In genomic region chr5:68214472-68215207, GRCh38 we compare ENCODE assay signal across 8 cellular contexts. TPM values are rescaled to one million over a fixed set of nuclear protein-coding genes. Genes with fewer than 3 reads are reported as not detected.
A peak's percentile ranks its signal among the peaks of the same experiment; 100 is the strongest.
DNase-seq lines count a peak whose midpoint lies in the region; ATAC-seq and TF ChIP-seq lines count a peak whose summit lies in the region.

No MANE protein-coding gene starts in this region.

- H3K9ac ChIP-seq in KMS-11 = peak overlapping the region; percentile 77

- ATAC-seq in GM18505 (IDR thresholded peaks at IDR 0.05; ENCODE audit: unreplicated experiment) = peak; percentile 16
- ATAC-seq in left lung = no peak

- H4K20me1 ChIP-seq in KMS-11 (ENCODE audit: insufficient read depth) = peaks cover 9% of the 10 kb centered on the region

- H3K4me1 ChIP-seq in KMS-11 (ENCODE audit: low read depth, poor library complexity, severe bottlenecking) (peaks cover 29% of the 10 kb centered on the region), left lung (peaks cover 9 to 35% of the 10 kb centered on the region in 2 donors), thymus (ENCODE audit: control insufficient read depth, insufficient read depth, low read length) (peaks cover 13% of the 10 kb centered on the region)

- no peak overlapping the region for H3K4me3 ChIP-seq in KMS-11 (IDR thresholded peaks at IDR 0.05; ENCODE audit: insufficient read depth, low read depth, low read length)
- peak overlapping the region; percentile 85 to 95 for H3K4me3 ChIP-seq in left lung
- peak overlapping the region; percentile 87 for H3K4me3 ChIP-seq in thymus (ENCODE audit: low read length)

- peak overlapping the region; percentile 98 for H2AFZ ChIP-seq in KMS-11 (ENCODE audit: low read depth)

- WGBS in thymus = 3% methylated on average over 37 of the region's 37 CpGs

- intact Hi-C loops in left lung (cut with DNase I) = no loop called here

- H3K36me3 ChIP-seq in KMS-11 (ENCODE audit: insufficient read depth) = no peaks in the 10 kb centered on the region
- H3K36me3 ChIP-seq in left lung = no peaks in the 10 kb centered on the region
- no peaks in the 10 kb centered on the region for H3K36me3 ChIP-seq in thymus (ENCODE audit: control insufficient read depth, insufficient read depth)

- peak overlapping the region; percentile 83 for H3K4me2 ChIP-seq in KMS-11

- no peak for TF ChIP-seq POLR2A in GM18505 (IDR thresholded peaks at IDR 0.05; ENCODE audit: borderline replicate concordance, extremely low read depth, insufficient read depth, insufficient read length)

- H3K79me2 ChIP-seq in KMS-11 (ENCODE audit: insufficient read depth, low read depth) = peaks cover 21% of the 10 kb centered on the region; the same call in 1 of the 2 replicates

- H3K9me3 ChIP-seq in left lung = peaks cover 0 to 12% of the 10 kb centered on the region in 2 donors
- H3K9me3 ChIP-seq in thymus (ENCODE audit: control insufficient read depth) = peaks cover 4% of the 10 kb centered on the region

- H3K27ac ChIP-seq in KMS-11 (peak overlapping the region; percentile 82), left lung (peak overlapping the region; percentile 98), thymus (ENCODE audit: low read depth) (peak overlapping the region; percentile 97)

- TF ChIP-seq CTCF in KMS-11 (conservative IDR thresholded peaks at IDR 0.05; ENCODE audit: low read depth, low read length) (no peak), left lung (IDR thresholded peaks at IDR 0.05) (no peak)

- DNase-seq in Ammon's horn (ENCODE audit: low spot score) (peak; percentile 36), astrocyte of the hippocampus (ENCODE audit: low read depth, low spot score) (peak; percentile 20), left lung (peak in 1 of 2 donors; percentile 95), NCI-H1930 (lab: John Stamatoyannopoulos, UW) (no peak)
- DNase-seq in stimulated activated CD4-positive, alpha-beta T cell treated with anti-CD3 and anti-CD28 coated beads, Interleukin-4, amount 100 ng/mL, for 4 hours = no peak

- H3K27me3 ChIP-seq in KMS-11 (ENCODE audit: insufficient read depth, low read depth) (no peaks in the 10 kb centered on the region), left lung (no peaks in the 10 kb centered on the region), thymus (ENCODE audit: control insufficient read depth, insufficient read depth) (no peaks in the 10 kb centered on the region)

RNA-seq across cellular contexts. Expression of gene PIK3R1, which starts 0.9 kb away (rescaled TPM):
- total RNA-seq in left lung = 10 to 100 TPM; 70.9 to 89.4 TPM
- 33.7 TPM for polyA plus RNA-seq in thymus

Comparison
In these comparisons a context has a peak if more than half of its experiments do, and no peak if none do; other contexts are left out.
1. DNase-seq: peak in Ammon's horn (single experiment) and astrocyte of the hippocampus (single experiment); none in stimulated activated CD4-positive, alpha-beta T cell treated with anti-CD3 and anti-CD28 coated beads, Interleukin-4, amount 100 ng/mL, for 4 hours (0 of 2) and NCI-H1930 (0 of 2).
2. Peak in every context shown above with its lines, with median percentiles within 50 percentile points of each other: H3K27ac ChIP-seq.